17 cellular contexts compared by ENCODE assay signal in genomic region chr4:14862881-14863280, GRCh38.
A peak's percentile ranks its signal among the peaks of the same experiment; 100 is the strongest.
DNase-seq lines count a peak whose midpoint lies in the region; ATAC-seq and TF ChIP-seq lines count a peak whose summit lies in the region.
"Had no signal": no experiment of that assay in that cellular context is flagged by ENCODE, and none has a peak within 500 bp of the region (broad histone marks: within the 10 kb centered on the region; RNA-seq: fewer than 3 reads in every experiment).

No MANE protein-coding gene starts in this region.

- ATAC-seq in GM23338 (peak; percentile 86), GM18520 (IDR thresholded peaks at IDR 0.05; ENCODE audit: unreplicated experiment) (no peak), GM21723 (IDR thresholded peaks at IDR 0.05; ENCODE audit: unreplicated experiment) (no peak)
- ATAC-seq: CD8-positive, alpha-beta T cell; HepG2; stimulated activated naive CD8-positive, alpha-beta T cell treated with anti-CD3 and anti-CD28 coated beads, Interleukin-15, amount 100 ng/mL, for 72 hours had no signal

- H3K4ac ChIP-seq in mesenchymal stem cell (ENCODE audit: low read depth in 1 of 2, low read length in 2 of 2): no peak overlapping the region

- 95% methylated on average over 35 of the region's 35 CpGs for WGBS in mesenchymal stem cell

- H3K4me3 Mint-ChIP-seq in GM23338: no peak overlapping the region
- H3K4me3 Mint-ChIP-seq: CD8-positive, alpha-beta T cell; stimulated activated naive CD8-positive, alpha-beta T cell treated with anti-CD3 and anti-CD28 coated beads, Interleukin-15, amount 100 ng/mL, for 72 hours had no signal

- H2AFZ ChIP-seq in GM23338: peak overlapping the region; percentile 59
- no peak overlapping the region for H2AFZ ChIP-seq in mesenchymal stem cell (ENCODE audit: low read depth, low read length)

- H2BK5ac ChIP-seq in mesenchymal stem cell (ENCODE audit: low read depth, low read length, poor library complexity, severe bottlenecking): no peak overlapping the region

- H2AK5ac ChIP-seq in mesenchymal stem cell (ENCODE audit: low read length, severe bottlenecking): no peak overlapping the region

- H3K4me3 ChIP-seq in GM23338 (no peak overlapping the region), coronary artery (peak overlapping the region; percentile 57), mesenchymal stem cell (ENCODE audit: insufficient read depth in 1 of 2, low read depth in 1 of 2, low read length in 2 of 2) (peak overlapping the region in 1 of 2 experiments; percentile 48), stomach smooth muscle (ENCODE audit: low read length in 2 of 2) (peak overlapping the region in 1 of 2 donors; percentile 29)

- DNase-seq in GM23338 (ENCODE audit: low spot score): peak; percentile 36
- DNase-seq in coronary artery (ENCODE audit: low spot score): no peak
- no peak for DNase-seq in mesenchymal stem cell
- no peak for DNase-seq in NCI-H226
- DNase-seq in SIG-M5 (lab: John Stamatoyannopoulos, UW): no peak
- DNase-seq: activated CD8-positive, alpha-beta memory T cell treated with anti-CD3 and anti-CD28 coated beads for 24 hours; activated gamma-delta T cell treated with Interleukin-2 at 50 U/mL for 16 hours; CD8-positive, alpha-beta T cell; midbrain; NCI-H1436; NCI-H526; stimulated activated naive CD8-positive, alpha-beta T cell treated with anti-CD3 and anti-CD28 coated beads, Interleukin-15, amount 100 ng/mL, for 72 hours had no signal

- no peak overlapping the region for H2BK15ac ChIP-seq in mesenchymal stem cell (ENCODE audit: low read depth, poor library complexity, severe bottlenecking)

- H3K23ac ChIP-seq in mesenchymal stem cell (ENCODE audit: low read length in 2 of 2): no peak overlapping the region

- H3K79me2 ChIP-seq in GM23338 (replicated peaks; ENCODE audit: insufficient read depth): no peaks in the 10 kb centered on the region

- H3K36me3 ChIP-seq in GM23338 (ENCODE audit: insufficient read depth) (no peaks in the 10 kb centered on the region), mesenchymal stem cell (ENCODE audit: control insufficient read depth in 1 of 2, insufficient read depth in 2 of 2, low read depth in 1 of 2, low read length in 2 of 2) (no peaks in the 10 kb centered on the region), stomach smooth muscle (ENCODE audit: control insufficient read depth in 2 of 2, insufficient read depth in 2 of 2, low read length in 2 of 2) (no peaks in the 10 kb centered on the region)

- no peaks in the 10 kb centered on the region for H4K20me1 ChIP-seq in GM23338 (replicated peaks; ENCODE audit: insufficient read depth)

- no peak overlapping the region for H3K4me2 ChIP-seq in GM23338
- H3K4me2 ChIP-seq in mesenchymal stem cell (ENCODE audit: low read length, poor library complexity, severe bottlenecking): no peak overlapping the region

- no peak overlapping the region for H4K91ac ChIP-seq in mesenchymal stem cell (ENCODE audit: low read length)

- H3K18ac ChIP-seq in mesenchymal stem cell (ENCODE audit: low read depth in 1 of 2, low read length in 2 of 2): no peak overlapping the region

- no peaks in the 10 kb centered on the region for H3K36me3 Mint-ChIP-seq in GM23338 (ENCODE audit: low read depth)
- H3K36me3 Mint-ChIP-seq: CD8-positive, alpha-beta T cell had no signal

- H3K14ac ChIP-seq in mesenchymal stem cell (ENCODE audit: low read length in 2 of 2): no peak overlapping the region

- H3F3A ChIP-seq in GM23338 (replicated peaks; ENCODE audit: low read depth): no peaks in the 10 kb centered on the region

- H3K27ac Mint-ChIP-seq in GM23338: no peak overlapping the region
- H3K27ac Mint-ChIP-seq: CD8-positive, alpha-beta T cell; progenitor cell of endocrine pancreas; stimulated activated naive CD8-positive, alpha-beta T cell treated with anti-CD3 and anti-CD28 coated beads, Interleukin-15, amount 100 ng/mL, for 72 hours had no signal

- H2BK12ac ChIP-seq in mesenchymal stem cell (ENCODE audit: low read length in 2 of 2): no peak overlapping the region

- H3K9me2 ChIP-seq in GM23338 (ENCODE audit: insufficient read depth): no peaks in the 10 kb centered on the region

- H3K9ac ChIP-seq in mesenchymal stem cell (ENCODE audit: low read length) (peak overlapping the region; percentile 56), stomach smooth muscle (ENCODE audit: low read length in 2 of 2) (no peak overlapping the region)

- peaks cover 3% of the 10 kb centered on the region; the same call in 1 of the 2 replicates for H3K27me3 ChIP-seq in GM23338 (ENCODE audit: insufficient read depth)
- peaks cover 0 to 4% of the 10 kb centered on the region in 2 experiments for H3K27me3 ChIP-seq in mesenchymal stem cell (ENCODE audit: control insufficient read depth in 1 of 2, insufficient read depth in 1 of 2, low read length in 2 of 2)
- H3K27me3 ChIP-seq in stomach smooth muscle (ENCODE audit: control insufficient read depth in 1 of 2, insufficient read depth in 2 of 2, low read length in 2 of 2): no peaks in the 10 kb centered on the region

- H3K4me1 Mint-ChIP-seq in GM23338: peaks cover 4% of the 10 kb centered on the region; the same call in 1 of the 3 replicates
- H3K4me1 Mint-ChIP-seq: stimulated activated naive CD8-positive, alpha-beta T cell treated with anti-CD3 and anti-CD28 coated beads, Interleukin-15, amount 100 ng/mL, for 72 hours had no signal

- H3K27me3 Mint-ChIP-seq in GM23338 (ENCODE audit: insufficient read depth, low read depth, poor library complexity): peaks cover 10% of the 10 kb centered on the region

- TF ChIP-seq CTCF in GM23338 (conservative IDR thresholded peaks at IDR 0.05; ENCODE audit: low read depth in 2 of 2) (no peak), coronary artery (IDR thresholded peaks at IDR 0.05) (no peak)

- H2BK120ac ChIP-seq in mesenchymal stem cell (ENCODE audit: low read depth, low read length): no peak overlapping the region

- no peak overlapping the region for H3K27ac ChIP-seq in GM23338 (ENCODE audit: low read depth)
- no peak overlapping the region for H3K27ac ChIP-seq in coronary artery
- no peak overlapping the region for H3K27ac ChIP-seq in mesenchymal stem cell (ENCODE audit: low read length, poor library complexity, severe bottlenecking)
- H3K27ac ChIP-seq in stomach smooth muscle (ENCODE audit: low read length): peak overlapping the region; percentile 84

- H3K79me1 ChIP-seq in mesenchymal stem cell (replicated peaks; ENCODE audit: low read length, poor library complexity, severe bottlenecking): no peaks in the 10 kb centered on the region

- H4K8ac ChIP-seq in mesenchymal stem cell (ENCODE audit: low read length): no peak overlapping the region

- H3K4me1 ChIP-seq in GM23338 (ENCODE audit: insufficient read depth) (no peaks in the 10 kb centered on the region), mesenchymal stem cell (ENCODE audit: control insufficient read depth, insufficient read depth, low read depth, low read length) (no peaks in the 10 kb centered on the region), stomach smooth muscle (ENCODE audit: control insufficient read depth, insufficient read depth, low read length) (peaks cover 30% of the 10 kb centered on the region)

- H3K9me3 Mint-ChIP-seq in GM23338: no peaks in the 10 kb centered on the region
- H3K9me3 Mint-ChIP-seq: CD8-positive, alpha-beta T cell; stimulated activated naive CD8-positive, alpha-beta T cell treated with anti-CD3 and anti-CD28 coated beads, Interleukin-15, amount 100 ng/mL, for 72 hours had no signal

- H3K9me3 ChIP-seq in mesenchymal stem cell (ENCODE audit: control insufficient read depth, low read length) (no peaks in the 10 kb centered on the region), stomach smooth muscle (ENCODE audit: control insufficient read depth in 2 of 2, low read length in 2 of 2) (no peaks in the 10 kb centered on the region)

TF ChIP-seq in GM23338, 12 proteins besides CTCF, POLR2A, EP300 and RAD21:
- TF ChIP-seq NANOG (IDR thresholded peaks at IDR 0.05; ENCODE audit: borderline replicate concordance) (no peak), ZNF331 (CRISPR knock-in tag; IDR thresholded peaks at IDR 0.05; ENCODE audit: low read depth) (no peak), CREB1 (CRISPR knock-in tag; IDR thresholded peaks at IDR 0.05; ENCODE audit: low read depth) (no peak)
- TF ChIP-seq, protein P1, sequence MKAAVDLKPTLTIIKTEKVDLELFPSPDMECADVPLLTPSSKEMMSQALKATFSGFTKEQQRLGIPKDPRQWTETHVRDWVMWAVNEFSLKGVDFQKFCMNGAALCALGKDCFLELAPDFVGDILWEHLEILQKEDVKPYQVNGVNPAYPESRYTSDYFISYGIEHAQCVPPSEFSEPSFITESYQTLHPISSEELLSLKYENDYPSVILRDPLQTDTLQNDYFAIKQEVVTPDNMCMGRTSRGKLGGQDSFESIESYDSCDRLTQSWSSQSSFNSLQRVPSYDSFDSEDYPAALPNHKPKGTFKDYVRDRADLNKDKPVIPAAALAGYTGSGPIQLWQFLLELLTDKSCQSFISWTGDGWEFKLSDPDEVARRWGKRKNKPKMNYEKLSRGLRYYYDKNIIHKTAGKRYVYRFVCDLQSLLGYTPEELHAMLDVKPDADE (IDR thresholded peaks at IDR 0.05): no peak
